Comparison of ENCODE assay signal across 29 cellular contexts in the genomic region with DNA sequence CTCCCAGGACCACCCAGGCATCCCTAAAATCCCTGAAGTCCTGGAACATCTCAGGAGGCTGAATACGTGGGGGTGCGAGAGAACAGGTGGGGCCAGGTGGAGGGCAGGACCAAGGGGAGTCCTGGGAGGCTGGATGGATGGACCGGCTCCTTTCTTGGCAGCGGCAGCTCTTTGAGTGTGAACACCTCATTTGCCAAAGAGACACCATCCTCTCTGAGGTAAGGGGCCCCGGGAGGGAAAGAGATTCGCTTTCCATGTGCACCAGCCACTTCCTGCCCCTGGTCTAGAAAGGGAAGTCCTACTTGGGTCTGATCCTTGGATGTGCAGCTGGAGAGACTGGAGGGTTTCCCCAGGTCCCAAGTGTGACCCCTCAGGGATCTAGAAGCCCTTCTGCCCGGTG. TPM values are rescaled to one million over a fixed set of nuclear protein-coding genes. Genes with fewer than 3 reads are reported as not detected.
DNase-seq lines count a peak whose midpoint lies in the region; ATAC-seq, FAIRE-seq and TF ChIP-seq lines count a peak whose summit lies in the region.
"Had no signal": no experiment of that assay in that cellular context is flagged by ENCODE, and none has a peak within 500 bp of the region (broad histone marks: within the 10 kb centered on the region; RNA-seq: fewer than 3 reads in every experiment).

No MANE protein-coding gene starts in this region.

- no peak overlapping the region for H3K4me3 Mint-ChIP-seq in activated CD8-positive, alpha-beta T cell treated with anti-CD3 and anti-CD28 coated beads for 36 hours
- H3K4me3 Mint-ChIP-seq: CD8-positive, alpha-beta memory T cell; HFFc6 had no signal

- TF ChIP-seq RAD21 in K562 (CRISPR knock-in tag; conservative IDR thresholded peaks at IDR 0.05 in 1 of 2, IDR thresholded peaks at IDR 0.05 in 1 of 2) = no peak

- no peak overlapping the region for H3K9ac ChIP-seq in BLaER1
- H3K9ac ChIP-seq in K562 (ENCODE audit: insufficient read depth in 1 of 2, low read depth in 2 of 2, low read length in 2 of 2) = no peak overlapping the region
- H3K9ac ChIP-seq: GM23248, KMS-11 had no signal

- BruUV-seq in K562 (replicated peaks; lab: Mats Ljungman, UMichigan) = no TSS peak

- no peaks in the 10 kb centered on the region for H3K27me3 Mint-ChIP-seq in activated CD8-positive, alpha-beta T cell treated with anti-CD3 and anti-CD28 coated beads for 36 hours
- H3K27me3 Mint-ChIP-seq: CD4-positive, CD25-positive, alpha-beta regulatory T cell had no signal

- peak overlapping the region; percentile 95 for H3K4me2 ChIP-seq in BLaER1
- H3K4me2 ChIP-seq in K562 (ENCODE audit: insufficient read depth, low read length) = no peak overlapping the region
- H3K4me2 ChIP-seq in osteoblast (ENCODE audit: insufficient read depth, low read length) = no peak overlapping the region
- H3K4me2 ChIP-seq: KMS-11 had no signal

- H3K27ac ChIP-seq in BLaER1 (no peak overlapping the region), K562 (ENCODE audit: extremely low read depth, low read depth, low read length) (no peak overlapping the region), osteoblast (ENCODE audit: low read depth, low read length) (no peak overlapping the region)
- H3K27ac ChIP-seq: GM23248, KMS-11 had no signal

- H3K27ac Mint-ChIP-seq in activated CD8-positive, alpha-beta T cell treated with anti-CD3 and anti-CD28 coated beads for 36 hours = no peak overlapping the region
- H3K27ac Mint-ChIP-seq: HFFc6 had no signal

- TF ChIP-seq EP300 in K562 (IDR thresholded peaks at IDR 0.05; ENCODE audit: low read length) = no peak

- in situ Hi-C loops in K562 (cut with MboI) = no loop called here

- FAIRE-seq in GM12892 (lab: Jason Lieb, UNC) = no peak
- FAIRE-seq in K562 (lab: Jason Lieb, UNC) = no peak
- FAIRE-seq: A204.1, GM12878, H54, HepG2, HTR-8/SVneo had no signal

- peaks cover 35% of the 10 kb centered on the region for H3K4me1 Mint-ChIP-seq in activated CD8-positive, alpha-beta T cell treated with anti-CD3 and anti-CD28 coated beads for 36 hours (ENCODE audit: low read depth)

- WGBS in K562 (ENCODE audit: insufficient coverage, low coverage, missing lambda C conversion rate) = 81% methylated on average over 6 of the region's 7 CpGs

- H3K36me3 Mint-ChIP-seq in activated CD8-positive, alpha-beta T cell treated with anti-CD3 and anti-CD28 coated beads for 36 hours (ENCODE audit: low read depth) = no peaks in the 10 kb centered on the region
- H3K36me3 Mint-ChIP-seq: CD4-positive, CD25-positive, alpha-beta regulatory T cell; CD8-positive, alpha-beta memory T cell had no signal

- DNase-seq in GM12892 (ENCODE audit: insufficient read length) (peak; percentile 13), K562 (ENCODE audit: extremely low read depth in 1 of 4, low spot score in 3 of 4) (no peak), osteoblast (ENCODE audit: insufficient read length, low spot score, missing footprints) (peak; percentile 57)
- DNase-seq in activated CD8-positive, alpha-beta T cell treated with anti-CD3 and anti-CD28 coated beads for 36 hours = no peak
- DNase-seq: ACHN; AML-193; C1 segment of cervical spinal cord; CD4-positive, CD25-positive, alpha-beta regulatory T cell; CD8-positive, alpha-beta memory T cell; COR-L47; DMS 273 treated with DMSO at 0.1 percent for 48 hours; DMS53; DND-41; EL; GM23248; HCEC 1CT; HFFc6 had no signal

- TF ChIP-seq CTCF in K562 (IDR thresholded peaks at IDR 0.05 in 2 of 3, conservative IDR thresholded peaks at IDR 0.05 in 1 of 3; ENCODE audit: insufficient read depth in 2 of 3, low read depth in 1 of 3, low read length in 3 of 3) (no peak), osteoblast (IDR thresholded peaks at IDR 0.05; ENCODE audit: extremely low read depth, low read depth, low read length) (no peak)
- TF ChIP-seq CTCF in activated CD8-positive, alpha-beta T cell treated with anti-CD3 and anti-CD28 coated beads for 36 hours (IDR thresholded peaks at IDR 0.05) = no peak

- no peaks in the 10 kb centered on the region for H3K9me3 Mint-ChIP-seq in activated CD8-positive, alpha-beta T cell treated with anti-CD3 and anti-CD28 coated beads for 36 hours
- H3K9me3 Mint-ChIP-seq: CD4-positive, CD25-positive, alpha-beta regulatory T cell; CD8-positive, alpha-beta memory T cell; HFFc6 had no signal

- no peak overlapping the region for H2AFZ ChIP-seq in K562 (ENCODE audit: low read depth, low read length)
- no peak overlapping the region for H2AFZ ChIP-seq in osteoblast (ENCODE audit: low read length)
- H2AFZ ChIP-seq: GM23248 had no signal

- H3K36me3 ChIP-seq in BLaER1 (no peaks in the 10 kb centered on the region), K562 (ENCODE audit: control insufficient read depth, insufficient read depth, low read length) (no peaks in the 10 kb centered on the region), osteoblast (ENCODE audit: insufficient read depth, low read length) (no peaks in the 10 kb centered on the region)

- H3K27me3 ChIP-seq in BLaER1 = no peaks in the 10 kb centered on the region
- no peaks in the 10 kb centered on the region for H3K27me3 ChIP-seq in K562 (ENCODE audit: control insufficient read depth in 2 of 2, insufficient read depth in 2 of 2, low read length in 2 of 2)
- H3K27me3 ChIP-seq in osteoblast (ENCODE audit: insufficient read depth, low read length) = no peaks in the 10 kb centered on the region

- H3K9me1 ChIP-seq in K562 (ENCODE audit: control insufficient read depth, insufficient read depth, low read length) = no peaks in the 10 kb centered on the region

- ATAC-seq in K562 (no peak), GM21786 (IDR thresholded peaks at IDR 0.05; ENCODE audit: unreplicated experiment) (no peak), GM18519 (IDR thresholded peaks at IDR 0.05; ENCODE audit: low FRiP score, unreplicated experiment) (no peak), HG03439 (IDR thresholded peaks at IDR 0.05; ENCODE audit: unreplicated experiment) (no peak)
- no peak for ATAC-seq in activated CD8-positive, alpha-beta T cell treated with anti-CD3 and anti-CD28 coated beads for 36 hours
- ATAC-seq: GM12878, HepG2 had no signal

- TF ChIP-seq POLR2A in GM12892 (IDR thresholded peaks at IDR 0.05; ENCODE audit: low read depth, low read length) (no peak), K562 (conservative IDR thresholded peaks at IDR 0.05) (no peak)

- H3K4me3 ChIP-seq in BLaER1 (no peak overlapping the region), K562 (no peak overlapping the region), osteoblast (ENCODE audit: insufficient read depth, low read length) (no peak overlapping the region)
- H3K4me3 ChIP-seq: GM12878, GM23248 had no signal

- intact Hi-C loops in K562 (cut with micrococcal nuclease) = no loop called here
- intact Hi-C loops in activated CD8-positive, alpha-beta T cell treated with anti-CD3 and anti-CD28 coated beads for 36 hours (cut with micrococcal nuclease) = no loop called here

- H3K79me2 ChIP-seq in K562 (ENCODE audit: control insufficient read depth, insufficient read depth, low read length) (no peaks in the 10 kb centered on the region), osteoblast (ENCODE audit: insufficient read depth, low read length) (no peaks in the 10 kb centered on the region)

- CTCF ChIA-PET in K562 (lab: Yijun Ruan, JAX; ENCODE audit: low intra/inter-chr PET ratio) = no interaction called here
- CTCF ChIA-PET in activated CD8-positive, alpha-beta T cell treated with anti-CD3 and anti-CD28 coated beads for 36 hours (lab: Charles Lee) = interaction anchor here (1.0 to 2.2 kb wide), 3 partner anchors 15 to 180 kb away, joined by 3 to 17 read pairs (median 5); no protein-coding TSS in a partner anchor

- H3K9me3 ChIP-seq in BLaER1 (no peaks in the 10 kb centered on the region), K562 (replicated peaks; ENCODE audit: control insufficient read depth, insufficient read depth, low read depth, low read length) (no peaks in the 10 kb centered on the region), osteoblast (ENCODE audit: low read depth, low read length) (no peaks in the 10 kb centered on the region)

- H3K4me1 ChIP-seq in BLaER1 = peaks cover 100% of the 10 kb centered on the region
- H3K4me1 ChIP-seq in K562 (replicated peaks in 1 of 2; ENCODE audit: control insufficient read depth in 2 of 2, insufficient read depth in 2 of 2, low read length in 2 of 2) = peaks cover 31 to 35% of the 10 kb centered on the region in 2 experiments
- no peaks in the 10 kb centered on the region for H3K4me1 ChIP-seq in osteoblast (ENCODE audit: insufficient read depth, low read length)

- POLR2A ChIA-PET in K562 (lab: Yijun Ruan, JAX) = interaction anchor here (0.8 to 1.6 kb wide), 3 partner anchors 9 to 23 kb away, joined by 3 to 8 read pairs (median 4); no protein-coding TSS in a partner anchor
- POLR2A ChIA-PET in activated CD8-positive, alpha-beta T cell treated with anti-CD3 and anti-CD28 coated beads for 36 hours (lab: Charles Lee) = interaction anchor here (1.2 to 1.3 kb wide), 2 partner anchors 14 to 20 kb away, joined by 3 read pairs; no protein-coding TSS in a partner anchor

- H4K20me1 ChIP-seq in BLaER1 = no peaks in the 10 kb centered on the region
- no peaks in the 10 kb centered on the region for H4K20me1 ChIP-seq in K562 (replicated peaks; ENCODE audit: control insufficient read depth, insufficient read depth, low read length)
- H4K20me1 ChIP-seq in osteoblast (ENCODE audit: insufficient read depth, low read length) = no peaks in the 10 kb centered on the region

RNA-seq across cellular contexts. Expression of gene PTH2, which starts 16.2 kb away (rescaled TPM):
- polyA plus RNA-seq in GM12892 (2012; ENCODE audit: missing spikeins) = not detected
- total RNA-seq in K562 (2011; cell fraction: chromatin; rRNA removed; ENCODE audit: low replicate concordance) = not detected in 2 replicates
- total RNA-seq in K562 (2011; cell fraction: nucleolus; rRNA removed) = not detected in 2 replicates
- total RNA-seq in K562 (2011; cell fraction: nucleoplasm; rRNA removed) = not detected in 2 replicates
- 0.61 TPM in 1 of 2 replicates, not detected in the other for total RNA-seq in K562 (2014; rRNA removed)
- total RNA-seq in K562 (2014; rRNA removed; fragmentation: Illumina TruSeq; extraction: Trizol) = not detected in 2 replicates
- total RNA-seq in K562 (2015; rRNA removed; fragmentation: Illumina TruSeq; extraction: Trizol) = not detected in 2 replicates
- total RNA-seq in K562 (2021) = 0.60 and 1.3 TPM in 2 replicates
- polyA plus RNA-seq in K562 (2011; rRNA removed) = not detected in 2 replicates
- polyA plus RNA-seq in K562 (2011; cell fraction: cytosol; rRNA removed) = 0.29 and 0.64 TPM in 2 replicates
- 0.70 TPM in 1 of 2 replicates, not detected in the other for polyA plus RNA-seq in K562 (2011; cell fraction: nucleus; rRNA removed)
- polyA plus RNA-seq in K562 (2012) = 0.39 TPM in 1 of 2 replicates, not detected in the other
- not detected in 2 replicates for polyA plus RNA-seq in K562 (2014; fragmentation: Illumina TruSeq; extraction: Trizol)
- polyA plus RNA-seq in K562 (2014; fragmentation: Nextera tagmentation; extraction: Ambion mirVana) = not detected
- polyA plus RNA-seq in K562 (2014; rRNA removed) = not detected in 2 replicates
- not detected in 2 replicates for polyA minus RNA-seq in K562 (2011; rRNA and poly(A)+ RNA removed)
- not detected in 2 replicates for polyA minus RNA-seq in K562 (2011; cell fraction: cytosol; rRNA and poly(A)+ RNA removed)
- not detected in 2 replicates for polyA minus RNA-seq in K562 (2011; cell fraction: nucleus; rRNA and poly(A)+ RNA removed)
- not detected in 2 replicates for total RNA-seq in osteoblast
- total RNA-seq in activated CD8-positive, alpha-beta T cell treated with anti-CD3 and anti-CD28 coated beads for 36 hours = not detected
- total RNA-seq: CD4-positive, CD25-positive, alpha-beta regulatory T cell; CD8-positive, alpha-beta memory T cell; G401; GM12878; GM23248; HepG2; HFFc6; LHCN-M2 had no signal
- polyA plus RNA-seq: CD4-positive, CD25-positive, alpha-beta regulatory T cell; CD8-positive, alpha-beta memory T cell; GM12878; GM23248; HepG2 had no signal

RNA-seq across cellular contexts. Expression of gene GFY, which starts 18.1 kb away (rescaled TPM):
- not detected for polyA plus RNA-seq in GM12892 (2012; ENCODE audit: missing spikeins)
- total RNA-seq in K562 (2011; cell fraction: chromatin; rRNA removed; ENCODE audit: low replicate concordance) = 1.3 and 1.6 TPM in 2 replicates
- total RNA-seq in K562 (2011; cell fraction: nucleolus; rRNA removed) = 0.67 and 0.92 TPM in 2 replicates
- total RNA-seq in K562 (2011; cell fraction: nucleoplasm; rRNA removed) = 0.92 and 1.2 TPM in 2 replicates
- 0.12 TPM in 1 of 2 replicates, not detected in the other for total RNA-seq in K562 (2014; rRNA removed)
- total RNA-seq in K562 (2014; rRNA removed; fragmentation: Illumina TruSeq; extraction: Trizol) = not detected in 2 replicates
- total RNA-seq in K562 (2015; rRNA removed; fragmentation: Illumina TruSeq; extraction: Trizol) = 0.07 TPM in 1 of 2 replicates, not detected in the other
- 0.11 TPM in 1 of 2 replicates, not detected in the other for total RNA-seq in K562 (2021)
- 0.19 and 0.26 TPM in 2 replicates for polyA plus RNA-seq in K562 (2011; rRNA removed)
- polyA plus RNA-seq in K562 (2011; cell fraction: cytosol; rRNA removed) = 0.18 and 0.30 TPM in 2 replicates
- 1.8 and 2.6 TPM in 2 replicates for polyA plus RNA-seq in K562 (2011; cell fraction: nucleus; rRNA removed)
- polyA plus RNA-seq in K562 (2012) = 0.33 and 0.53 TPM in 2 replicates
- polyA plus RNA-seq in K562 (2014; fragmentation: Illumina TruSeq; extraction: Trizol) = 0.33 and 0.40 TPM in 2 replicates
- under 1 TPM in 1 of 2 experiments, not detected in 1; 0.06 TPM for polyA plus RNA-seq in K562 (2014; fragmentation: Nextera tagmentation; extraction: Ambion mirVana)
- 0.11 and 0.33 TPM in 2 replicates for polyA plus RNA-seq in K562 (2014; rRNA removed)
- polyA minus RNA-seq in K562 (2011; rRNA and poly(A)+ RNA removed) = not detected in 2 replicates
- polyA minus RNA-seq in K562 (2011; cell fraction: cytosol; rRNA and poly(A)+ RNA removed) = not detected in 2 replicates
- polyA minus RNA-seq in K562 (2011; cell fraction: nucleus; rRNA and poly(A)+ RNA removed) = 0.27 and 0.56 TPM in 2 replicates
- total RNA-seq in osteoblast = not detected in 2 replicates
- not detected for total RNA-seq in activated CD8-positive, alpha-beta T cell treated with anti-CD3 and anti-CD28 coated beads for 36 hours
- total RNA-seq: CD4-positive, CD25-positive, alpha-beta regulatory T cell; CD8-positive, alpha-beta memory T cell; GM12878; GM23248; HepG2; HFFc6; LHCN-M2 had no signal
- polyA plus RNA-seq: CD4-positive, CD25-positive, alpha-beta regulatory T cell; CD8-positive, alpha-beta memory T cell; GM23248; HepG2 had no signal

RNA-seq across cellular contexts. Expression of gene KASH5, which starts 19.0 kb away (rescaled TPM):
- polyA plus RNA-seq in GM12892 (2012; ENCODE audit: missing spikeins) = not detected
- 0.84 and 1.3 TPM in 2 replicates for total RNA-seq in K562 (2011; cell fraction: chromatin; rRNA removed; ENCODE audit: low replicate concordance)
- 1.0 and 1.8 TPM in 2 replicates for total RNA-seq in K562 (2011; cell fraction: nucleolus; rRNA removed)
- 0.44 and 0.61 TPM in 2 replicates for total RNA-seq in K562 (2011; cell fraction: nucleoplasm; rRNA removed)
- 0.36 and 0.78 TPM in 2 replicates for total RNA-seq in K562 (2014; rRNA removed)
- total RNA-seq in K562 (2014; rRNA removed; fragmentation: Illumina TruSeq; extraction: Trizol) = 0.26 and 0.44 TPM in 2 replicates
- 0.07 and 0.41 TPM in 2 replicates for total RNA-seq in K562 (2015; rRNA removed; fragmentation: Illumina TruSeq; extraction: Trizol)
- total RNA-seq in K562 (2021) = 0.20 and 0.60 TPM in 2 replicates
- 0.60 and 0.70 TPM in 2 replicates for polyA plus RNA-seq in K562 (2011; rRNA removed)
- 0.54 and 1.3 TPM in 2 replicates for polyA plus RNA-seq in K562 (2011; cell fraction: cytosol; rRNA removed)
- polyA plus RNA-seq in K562 (2011; cell fraction: nucleus; rRNA removed) = 1.9 and 2.2 TPM in 2 replicates
- 0.44 and 1.5 TPM in 2 replicates for polyA plus RNA-seq in K562 (2012)
- 0.19 and 0.31 TPM in 2 replicates for polyA plus RNA-seq in K562 (2014; fragmentation: Illumina TruSeq; extraction: Trizol)
- under 1 TPM in 1 of 2 experiments, not detected in 1; 0.13 TPM for polyA plus RNA-seq in K562 (2014; fragmentation: Nextera tagmentation; extraction: Ambion mirVana)
- polyA plus RNA-seq in K562 (2014; rRNA removed) = 0.84 and 3.2 TPM in 2 replicates
- polyA minus RNA-seq in K562 (2011; rRNA and poly(A)+ RNA removed) = 0.12 and 0.14 TPM in 2 replicates
- not detected in 2 replicates for polyA minus RNA-seq in K562 (2011; cell fraction: cytosol; rRNA and poly(A)+ RNA removed)
- not detected in 2 replicates for polyA minus RNA-seq in K562 (2011; cell fraction: nucleus; rRNA and poly(A)+ RNA removed)
- not detected in 2 replicates for total RNA-seq in osteoblast
- total RNA-seq in activated CD8-positive, alpha-beta T cell treated with anti-CD3 and anti-CD28 coated beads for 36 hours = under 1 TPM in 1 of 2 experiments, not detected in 1; 0.95 TPM
- total RNA-seq: CD4-positive, CD25-positive, alpha-beta regulatory T cell; G401; GM12878; GM23248; HepG2; HFFc6; LHCN-M2 had no signal
- polyA plus RNA-seq: CD4-positive, CD25-positive, alpha-beta regulatory T cell; CD8-positive, alpha-beta memory T cell; GM23248; HepG2 had no signal

RNA-seq across cellular contexts. Expression of gene SLC17A7, which starts 34.2 kb away (rescaled TPM):
- polyA plus RNA-seq in GM12892 (2012; ENCODE audit: missing spikeins) = not detected
- total RNA-seq in K562 (2011; cell fraction: chromatin; rRNA removed; ENCODE audit: low replicate concordance) = 9.2 and 13.8 TPM in 2 replicates
- total RNA-seq in K562 (2011; cell fraction: nucleolus; rRNA removed) = 11.8 and 13.3 TPM in 2 replicates
- 16.4 and 22.1 TPM in 2 replicates for total RNA-seq in K562 (2011; cell fraction: nucleoplasm; rRNA removed)
- 2.4 and 3.2 TPM in 2 replicates for total RNA-seq in K562 (2014; rRNA removed)
- total RNA-seq in K562 (2014; rRNA removed; fragmentation: Illumina TruSeq; extraction: Trizol) = 1.1 TPM in 2 replicates
- 1.4 TPM in 2 replicates for total RNA-seq in K562 (2015; rRNA removed; fragmentation: Illumina TruSeq; extraction: Trizol)
- 9.2 and 9.9 TPM in 2 replicates for total RNA-seq in K562 (2021)
- polyA plus RNA-seq in K562 (2011; rRNA removed) = 4.8 and 7.0 TPM in 2 replicates
- polyA plus RNA-seq in K562 (2011; cell fraction: cytosol; rRNA removed) = 9.6 and 10.2 TPM in 2 replicates
- polyA plus RNA-seq in K562 (2011; cell fraction: nucleus; rRNA removed) = 8.6 TPM in 2 replicates
- polyA plus RNA-seq in K562 (2012) = 6.9 and 8.3 TPM in 2 replicates
- polyA plus RNA-seq in K562 (2014; fragmentation: Illumina TruSeq; extraction: Trizol) = 12.8 and 15.7 TPM in 2 replicates
- 1 to 10 TPM; 1.7 to 1.8 TPM for polyA plus RNA-seq in K562 (2014; fragmentation: Nextera tagmentation; extraction: Ambion mirVana)
- 5.5 and 5.7 TPM in 2 replicates for polyA plus RNA-seq in K562 (2014; rRNA removed)
- polyA minus RNA-seq in K562 (2011; rRNA and poly(A)+ RNA removed) = 4.4 and 4.6 TPM in 2 replicates
- polyA minus RNA-seq in K562 (2011; cell fraction: cytosol; rRNA and poly(A)+ RNA removed) = 3.5 and 3.8 TPM in 2 replicates
- polyA minus RNA-seq in K562 (2011; cell fraction: nucleus; rRNA and poly(A)+ RNA removed) = 1.8 and 2.4 TPM in 2 replicates
- under 0.01 TPM in 2 replicates for total RNA-seq in osteoblast
- under 1 TPM in 1 of 2 experiments, not detected in 1; 0.23 TPM for total RNA-seq in activated CD8-positive, alpha-beta T cell treated with anti-CD3 and anti-CD28 coated beads for 36 hours
- total RNA-seq: CD4-positive, CD25-positive, alpha-beta regulatory T cell; GM23248; HepG2 had no signal
- polyA plus RNA-seq: CD4-positive, CD25-positive, alpha-beta regulatory T cell; CD8-positive, alpha-beta memory T cell; GM23248 had no signal

RNA-seq across cellular contexts. Expression of gene DKKL1, which starts 43.4 kb away (rescaled TPM):
- polyA plus RNA-seq in GM12892 (2012; ENCODE audit: missing spikeins) = not detected
- 1.1 and 1.3 TPM in 2 replicates for total RNA-seq in K562 (2011; cell fraction: chromatin; rRNA removed; ENCODE audit: low replicate concordance)
- 1.3 and 1.7 TPM in 2 replicates for total RNA-seq in K562 (2011; cell fraction: nucleolus; rRNA removed)
- total RNA-seq in K562 (2011; cell fraction: nucleoplasm; rRNA removed) = 1.3 and 2.3 TPM in 2 replicates
- total RNA-seq in K562 (2014; rRNA removed) (1.4 and 1.7 TPM in 2 replicates), K562 (2014; rRNA removed; fragmentation: Illumina TruSeq; extraction: Trizol) (0.44 and 0.61 TPM in 2 replicates), K562 (2015; rRNA removed; fragmentation: Illumina TruSeq; extraction: Trizol) (0.62 and 0.90 TPM in 2 replicates), K562 (2021) (0.69 and 1.3 TPM in 2 replicates), osteoblast (0.36 TPM in 1 of 2 replicates, not detected in the other)
- polyA plus RNA-seq in K562 (2011; rRNA removed) (1.4 and 1.5 TPM in 2 replicates), K562 (2014; fragmentation: Illumina TruSeq; extraction: Trizol) (0.30 and 0.52 TPM in 2 replicates), K562 (2014; fragmentation: Nextera tagmentation; extraction: Ambion mirVana) (under 1 TPM; 0.15 to 0.34 TPM), K562 (2014; rRNA removed) (0.44 and 0.96 TPM in 2 replicates)
- polyA plus RNA-seq in K562 (2011; cell fraction: cytosol; rRNA removed) = 1.0 and 1.1 TPM in 2 replicates
- 1.4 TPM in 2 replicates for polyA plus RNA-seq in K562 (2011; cell fraction: nucleus; rRNA removed)
- polyA plus RNA-seq in K562 (2012) = 0.56 and 1.2 TPM in 2 replicates
- 0.66 and 0.70 TPM in 2 replicates for polyA minus RNA-seq in K562 (2011; rRNA and poly(A)+ RNA removed)
- 1.9 TPM in 1 of 2 replicates, not detected in the other for polyA minus RNA-seq in K562 (2011; cell fraction: cytosol; rRNA and poly(A)+ RNA removed)
- polyA minus RNA-seq in K562 (2011; cell fraction: nucleus; rRNA and poly(A)+ RNA removed) = not detected in 2 replicates
- total RNA-seq in activated CD8-positive, alpha-beta T cell treated with anti-CD3 and anti-CD28 coated beads for 36 hours = not detected
- total RNA-seq: CD4-positive, CD25-positive, alpha-beta regulatory T cell; CD8-positive, alpha-beta memory T cell; GM12878; GM23248; HFFc6 had no signal
- polyA plus RNA-seq: CD4-positive, CD25-positive, alpha-beta regulatory T cell; CD8-positive, alpha-beta memory T cell; GM12878; GM23248 had no signal

Comparison
In these comparisons a context has a peak if more than half of its experiments do, and no peak if none do; other contexts are left out.
1. DNase-seq: peak in GM12892 (single experiment) and osteoblast (single experiment); none in K562 (0 of 4) and activated CD8-positive, alpha-beta T cell treated with anti-CD3 and anti-CD28 coated beads for 36 hours (single experiment).